17 cellular contexts compared by ENCODE assay signal in the genomic region with DNA sequence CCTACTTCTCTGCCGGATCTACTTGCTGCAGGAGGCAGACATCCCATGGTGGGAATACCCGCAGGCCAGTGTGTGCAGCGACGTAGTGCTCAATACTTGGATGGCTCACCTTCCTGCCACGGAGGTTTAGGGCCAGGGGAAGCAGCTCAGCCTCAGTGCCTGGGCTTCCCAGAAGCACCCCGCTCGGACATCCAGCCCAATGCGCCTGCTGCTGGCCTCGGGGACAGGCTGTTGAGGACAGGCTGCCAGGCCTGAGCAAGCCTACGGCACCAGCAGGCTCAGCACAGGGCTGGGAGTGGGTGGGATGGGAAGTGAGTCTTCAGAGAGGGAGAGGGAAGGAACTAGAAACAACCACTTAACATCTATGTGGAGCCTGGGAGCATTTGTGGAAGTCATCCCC.
"Had no signal": no experiment of that assay in that cellular context is flagged by ENCODE, and none has a peak within 500 bp of the region (broad histone marks: within the 10 kb centered on the region; RNA-seq: fewer than 3 reads in every experiment).

No MANE protein-coding gene starts in this region.

- H3K79me2 ChIP-seq: hepatocyte had no signal

- H3K27ac ChIP-seq: coronary artery, foreskin keratinocyte, hepatocyte, thoracic aorta, transverse colon had no signal

- H3K36me3 Mint-ChIP-seq: naive thymus-derived CD4-positive, alpha-beta T cell; stimulated activated naive B cell treated with anti-CD40 and anti-IgM and Interleukin-4, amounts not matched to agents 10 μg/mL and 1 μg/mL and 100 μg/mL, for 72 hours had no signal

- H3K36me3 ChIP-seq: thoracic aorta, transverse colon had no signal

- H3K4me3 ChIP-seq: coronary artery, hepatocyte, thoracic aorta, transverse colon had no signal

- H3K9me3 ChIP-seq: thoracic aorta, transverse colon had no signal

- H3K9me3 Mint-ChIP-seq: endodermal cell; naive thymus-derived CD4-positive, alpha-beta T cell; stimulated activated naive B cell treated with anti-CD40 and anti-IgM and Interleukin-4, amounts not matched to agents 10 μg/mL and 1 μg/mL and 100 μg/mL, for 72 hours; stimulated activated naive CD8-positive, alpha-beta T cell treated with anti-CD3 and anti-CD28 coated beads, Interleukin-15, amount 100 ng/mL, for 72 hours had no signal

- H2AFZ ChIP-seq: hepatocyte had no signal

- H3K4me1 ChIP-seq: foreskin keratinocyte, transverse colon had no signal

- H3K27ac Mint-ChIP-seq: endodermal cell; naive thymus-derived CD4-positive, alpha-beta T cell; stimulated activated naive B cell treated with anti-CD40 and anti-IgM and Interleukin-4, amounts not matched to agents 10 μg/mL and 1 μg/mL and 100 μg/mL, for 72 hours had no signal

- DNase-seq: effector CD4-positive, alpha-beta T cell; endodermal cell; erythroblast; foreskin keratinocyte; head of caudate nucleus; left colon; naive thymus-derived CD4-positive, alpha-beta T cell; posterior cingulate gyrus; stimulated activated CD4-positive, alpha-beta T cell treated with anti-CD3 and anti-CD28 coated beads, Interleukin-15, amount 100 ng/mL, for 24 hours; stimulated activated CD4-positive, alpha-beta T cell treated with anti-CD3 and anti-CD28 coated beads, Interleukin-1b, Interleukin-23, amount 100 ng/mL, for 48 hours; stimulated activated CD4-positive, alpha-beta T cell treated with anti-CD3 and anti-CD28 coated beads, Interleukin-4, amount 100 ng/mL, for 24 hours; stimulated activated naive B cell treated with anti-CD40 and anti-IgM and Interleukin-4, amounts not matched to agents 10 μg/mL and 1 μg/mL and 100 μg/mL, for 72 hours; stimulated activated naive CD8-positive, alpha-beta T cell treated with anti-CD3 and anti-CD28 coated beads, Interleukin-15, amount 100 ng/mL, for 72 hours; transverse colon had no signal

- H3K4me2 ChIP-seq: hepatocyte had no signal

- H3K4me3 Mint-ChIP-seq: endodermal cell; naive thymus-derived CD4-positive, alpha-beta T cell; stimulated activated naive B cell treated with anti-CD40 and anti-IgM and Interleukin-4, amounts not matched to agents 10 μg/mL and 1 μg/mL and 100 μg/mL, for 72 hours; stimulated activated naive CD8-positive, alpha-beta T cell treated with anti-CD3 and anti-CD28 coated beads, Interleukin-15, amount 100 ng/mL, for 72 hours had no signal

- H3K4me1 Mint-ChIP-seq: naive thymus-derived CD4-positive, alpha-beta T cell; stimulated activated naive B cell treated with anti-CD40 and anti-IgM and Interleukin-4, amounts not matched to agents 10 μg/mL and 1 μg/mL and 100 μg/mL, for 72 hours; stimulated activated naive CD8-positive, alpha-beta T cell treated with anti-CD3 and anti-CD28 coated beads, Interleukin-15, amount 100 ng/mL, for 72 hours had no signal
